ENCODE assay signal across 19 cellular contexts in genomic region chr17:72702136-72702735, GRCh38.
A peak's percentile ranks its signal among the peaks of the same experiment; 100 is the strongest.
DNase-seq lines count a peak whose midpoint lies in the region; FAIRE-seq and TF ChIP-seq lines count a peak whose summit lies in the region.
"Had no signal": no experiment of that assay in that cellular context is flagged by ENCODE, and none has a peak within 500 bp of the region (broad histone marks: within the 10 kb centered on the region; RNA-seq: fewer than 3 reads in every experiment).

No MANE protein-coding gene starts in this region.

- no peaks in the 10 kb centered on the region for H3K79me2 ChIP-seq in fibroblast of lung (ENCODE audit: control insufficient read depth, insufficient read depth, low read length)

- H3K27ac ChIP-seq in A673 (ENCODE audit: low read depth, low read length, poor library complexity, severe bottlenecking) (no peak overlapping the region), RWPE1 (peak overlapping the region; percentile 68), fibroblast of lung (ENCODE audit: insufficient read depth, low read length) (no peak overlapping the region)
- H3K27ac ChIP-seq: coronary artery, gastroesophageal sphincter, right atrium auricular region had no signal

- POLR2A ChIA-PET in A673 (lab: Charles Lee; ENCODE audit: low non-redundant PET), result no interaction called here
- POLR2A ChIA-PET in RWPE1 (lab: Yijun Ruan, JAX; ENCODE audit: low non-redundant PET), result no interaction called here

- FAIRE-seq in GM12892 (lab: Jason Lieb, UNC), result no peak

- H3K4me1 ChIP-seq in A673 (ENCODE audit: insufficient read depth, low read length, poor library complexity, severe bottlenecking) (peaks cover 17% of the 10 kb centered on the region), fibroblast of lung (ENCODE audit: control insufficient read depth, extremely low read depth, insufficient read depth, low read length) (peaks cover 7% of the 10 kb centered on the region)
- H3K4me1 ChIP-seq: gastroesophageal sphincter, right atrium auricular region had no signal

- H3K36me3 ChIP-seq in A673 (ENCODE audit: insufficient read depth, low read length, poor library complexity, severe bottlenecking), result no peaks in the 10 kb centered on the region
- H3K36me3 ChIP-seq in fibroblast of lung (ENCODE audit: control insufficient read depth, insufficient read depth, low read length), result no peaks in the 10 kb centered on the region
- H3K36me3 ChIP-seq: gastroesophageal sphincter, right atrium auricular region had no signal

- H3K9me3 ChIP-seq in A673 (ENCODE audit: low read depth, low read length, poor library complexity, severe bottlenecking) (no peaks in the 10 kb centered on the region), fibroblast of lung (ENCODE audit: control insufficient read depth, insufficient read depth, low read depth, low read length) (no peaks in the 10 kb centered on the region)
- H3K9me3 ChIP-seq: BE2C, right atrium auricular region had no signal

- DNase-seq in A673 (ENCODE audit: low spot score) (peak; percentile 68), GM03348 (ENCODE audit: low spot score) (peak; percentile 52), RWPE1 (ENCODE audit: low spot score) (no peak), fibroblast of lung (ENCODE audit: low read depth in 2 of 2) (peak; percentile 72 to 85), GM12892 (ENCODE audit: insufficient read length) (no peak), SK-N-DZ (ENCODE audit: low spot score) (no peak), epidermal melanocyte (ENCODE audit: insufficient read length, low spot score) (no peak)
- no peak for DNase-seq in activated CD4-positive, CD25-positive, alpha-beta regulatory T cell treated with anti-CD3 and anti-CD28 coated beads, Interleukin-2, amount 50 U/mL, for 72 hours
- DNase-seq: activated naive CD8-positive, alpha-beta T cell treated with anti-CD3 and anti-CD28 coated beads, Interleukin-2, amount 10 ng/mL, durations not matched to agents 7 days and 5 days; BE2C; GF-D8; KG1; naive thymus-derived CD8-positive, alpha-beta T cell; NCI-H2107; stimulated activated CD4-positive, alpha-beta T cell treated with anti-CD3 and anti-CD28 coated beads, Interleukin-4, amount 100 ng/mL, for 4 hours; stimulated activated naive CD4-positive, alpha-beta T cell treated with Interleukin-2 at 50 U/mL for 16 hours had no signal

- intact Hi-C loops in A673 (cut with micrococcal nuclease; ENCODE audit: unreplicated experiment), result no loop called here

- no peaks in the 10 kb centered on the region for H3K27me3 ChIP-seq in A673 (replicated peaks; ENCODE audit: insufficient read depth, low read depth, low read length, poor library complexity)
- no peaks in the 10 kb centered on the region for H3K27me3 ChIP-seq in fibroblast of lung (ENCODE audit: control insufficient read depth, insufficient read depth, low read length)
- H3K27me3 ChIP-seq: BE2C, gastroesophageal sphincter, right atrium auricular region had no signal

- H3K4me2 ChIP-seq in fibroblast of lung (ENCODE audit: extremely low read depth, insufficient read depth, low read length), result no peak overlapping the region

- H2AFZ ChIP-seq in fibroblast of lung (ENCODE audit: low read length), result no peak overlapping the region

- no TSS peak for BruUV-seq in A673 (replicated peaks; lab: Mats Ljungman, UMichigan)

- no peak overlapping the region for H3K9ac ChIP-seq in fibroblast of lung (ENCODE audit: insufficient read depth, low read length)

- no peaks in the 10 kb centered on the region for H4K20me1 ChIP-seq in fibroblast of lung (ENCODE audit: control insufficient read depth, extremely low read depth, insufficient read depth, low read length)

- CTCF ChIA-PET in A673 (lab: Charles Lee), result interaction anchor here (0.7 kb wide), 1 partner anchor 25 kb away, joined by 3 read pairs; no protein-coding TSS in a partner anchor
- CTCF ChIA-PET in RWPE1 (lab: Yijun Ruan, JAX), result no interaction called here

- TF ChIP-seq CTCF in A673 (conservative IDR thresholded peaks at IDR 0.05; ENCODE audit: low read depth, low read length) (no peak), RWPE1 (conservative IDR thresholded peaks at IDR 0.05; ENCODE audit: low read depth) (no peak), fibroblast of lung (conservative IDR thresholded peaks at IDR 0.05 in 1 of 2, IDR thresholded peaks at IDR 0.05 in 1 of 2; ENCODE audit: low read depth in 1 of 2, low read length in 2 of 2) (no peak)

- H3K4me3 ChIP-seq in A673 (ENCODE audit: low read depth, low read length, poor library complexity, severe bottlenecking) (no peak overlapping the region), fibroblast of lung (replicated peaks in 1 of 4; ENCODE audit: control extremely low read depth in 1 of 4, insufficient read depth in 1 of 4, low read depth in 3 of 4, low read length in 4 of 4) (no peak overlapping the region)
- H3K4me3 ChIP-seq: coronary artery, gastroesophageal sphincter, right atrium auricular region had no signal

- no peak for TF ChIP-seq POLR2A in GM12892 (IDR thresholded peaks at IDR 0.05; ENCODE audit: low read depth, low read length)

Comparison
In these comparisons a context has a peak if more than half of its experiments do, and no peak if none do; other contexts are left out.
1. DNase-seq: peak in A673 (single experiment), GM03348 (single experiment) and fibroblast of lung (2 of 2); none in RWPE1 (single experiment), GM12892 (single experiment), SK-N-DZ (single experiment), epidermal melanocyte (single experiment) and activated CD4-positive, CD25-positive, alpha-beta regulatory T cell treated with anti-CD3 and anti-CD28 coated beads, Interleukin-2, amount 50 U/mL, for 72 hours (single experiment).